In genomic region chr6:6724319-6725119, GRCh38 we compare ENCODE assay signal across 8 cellular contexts.
DNase-seq lines count a peak whose midpoint lies in the region; ATAC-seq, FAIRE-seq and TF ChIP-seq lines count a peak whose summit lies in the region.

No MANE protein-coding gene starts in this region.

- no peaks in the 10 kb centered on the region for H3K36me3 ChIP-seq in astrocyte (ENCODE audit: insufficient read depth, low read length)

- H3K36me3 Mint-ChIP-seq in astrocyte (ENCODE audit: low read depth, unreplicated experiment) = no peaks in the 10 kb centered on the region

- H3K27ac Mint-ChIP-seq in astrocyte (ENCODE audit: unreplicated experiment) = peak overlapping the region; percentile 59

- H3K79me2 ChIP-seq in astrocyte (ENCODE audit: insufficient read depth, low read length) = no peaks in the 10 kb centered on the region

- no peaks in the 10 kb centered on the region for H3K9me3 ChIP-seq in astrocyte (ENCODE audit: insufficient read depth, low read depth, low read length)

- H3K4me3 ChIP-seq in GM12865 (ENCODE audit: low read depth, low read length) = no peak overlapping the region; the same call in 1 of the 2 replicates
- no peak overlapping the region for H3K4me3 ChIP-seq in LNCaP clone FGC (ENCODE audit: low read depth, low read length)
- H3K4me3 ChIP-seq in astrocyte (ENCODE audit: insufficient read depth, low read depth, low read length) = peak overlapping the region; percentile 55

- H4K20me1 ChIP-seq in astrocyte (ENCODE audit: insufficient read depth, low read length) = no peaks in the 10 kb centered on the region

- TF ChIP-seq CTCF in GM12865 (IDR thresholded peaks at IDR 0.05; ENCODE audit: insufficient read depth, low read depth, low read length, missing control alignments) (peak; percentile 64), LNCaP clone FGC (IDR thresholded peaks at IDR 0.05; ENCODE audit: control insufficient read depth, extremely low read depth, insufficient read depth) (peak; percentile 81), astrocyte (IDR thresholded peaks at IDR 0.05; ENCODE audit: insufficient read depth, low read depth, low read length) (peak; percentile 57)

- peaks cover 7% of the 10 kb centered on the region for H3K4me1 Mint-ChIP-seq in astrocyte (ENCODE audit: low read depth, unreplicated experiment)

- H3K27me3 Mint-ChIP-seq in astrocyte (ENCODE audit: low read depth, unreplicated experiment) = peaks cover 11% of the 10 kb centered on the region

- no peaks in the 10 kb centered on the region for H3K9me3 Mint-ChIP-seq in astrocyte (ENCODE audit: unreplicated experiment)

- peak overlapping the region; percentile 84 for H2AFZ ChIP-seq in astrocyte (ENCODE audit: low read depth, low read length)

- peak overlapping the region; percentile 87 for H3K4me2 ChIP-seq in astrocyte (ENCODE audit: low read length)

- DNase-seq in GM12865 (ENCODE audit: low read depth) (peak; percentile 69), LNCaP clone FGC (ENCODE audit: low read depth) (peak; percentile 46), T-helper 1 cell (peak in 3 of 5 donors; percentile 14 to 50 (median 41)), astrocyte (ENCODE audit: low read depth) (peak; percentile 68), hepatic stellate cell (ENCODE audit: low spot score) (peak; percentile 78), putamen (ENCODE audit: low spot score) (peak; percentile 38)

- H3K27me3 ChIP-seq in astrocyte (ENCODE audit: insufficient read depth, low read length) = peaks cover 2% of the 10 kb centered on the region

- H3K27ac ChIP-seq in astrocyte (ENCODE audit: low read depth, low read length) = peak overlapping the region; percentile 34

- peak overlapping the region; percentile 71 for H3K9ac ChIP-seq in astrocyte (ENCODE audit: low read length)

- ATAC-seq in HG03469 (IDR thresholded peaks at IDR 0.05; ENCODE audit: unreplicated experiment) = no peak
- no peak for ATAC-seq in HG03025 (IDR thresholded peaks at IDR 0.05; ENCODE audit: low FRiP score, unreplicated experiment)

- FAIRE-seq in astrocyte (lab: Jason Lieb, UNC) = no peak

- peaks cover 18% of the 10 kb centered on the region for H3K4me1 ChIP-seq in astrocyte (ENCODE audit: insufficient read depth, low read length)

- peak overlapping the region; percentile 55 for H3K4me3 Mint-ChIP-seq in astrocyte (ENCODE audit: unreplicated experiment)
